11 cellular contexts compared by ENCODE assay signal in genomic region chr15:70323111-70323851, GRCh38.
DNase-seq lines count a peak whose midpoint lies in the region; ATAC-seq and TF ChIP-seq lines count a peak whose summit lies in the region.
"Had no signal": no experiment of that assay in that cellular context is flagged by ENCODE, and none has a peak within 500 bp of the region (broad histone marks: within the 10 kb centered on the region; RNA-seq: fewer than 3 reads in every experiment).

No MANE protein-coding gene starts in this region.

- H2AFZ ChIP-seq in neuronal stem cell (ENCODE audit: low read length): no peak overlapping the region

- H3K9me3 ChIP-seq in neuronal stem cell (replicated peaks in 1 of 2; ENCODE audit: control insufficient read depth in 2 of 2, insufficient read depth in 1 of 2, low read depth in 1 of 2, low read length in 2 of 2): no peaks in the 10 kb centered on the region
- no peaks in the 10 kb centered on the region for H3K9me3 ChIP-seq in CD8-positive, alpha-beta memory T cell (ENCODE audit: low read length)

- H3K36me3 ChIP-seq in neuronal stem cell (replicated peaks in 1 of 2; ENCODE audit: control insufficient read depth in 2 of 2, insufficient read depth in 2 of 2, low read length in 2 of 2): no peaks in the 10 kb centered on the region
- H3K36me3 ChIP-seq in CD8-positive, alpha-beta memory T cell (ENCODE audit: insufficient read depth, low read length): no peaks in the 10 kb centered on the region

- peaks cover 4% of the 10 kb centered on the region in 2 donors for H3K27me3 Mint-ChIP-seq in CD8-positive, alpha-beta memory T cell

- no peak overlapping the region for H3K27ac Mint-ChIP-seq in CD8-positive, alpha-beta memory T cell

- H3K9ac ChIP-seq in neuronal stem cell (ENCODE audit: low read depth, low read length, poor library complexity): no peak overlapping the region

- DNase-seq in AG09319 (ENCODE audit: extremely low read depth, low read depth) (peak; percentile 29), NCI-H1105 (lab: John Stamatoyannopoulos, UW) (peak; percentile 66), epithelial cell of prostate (ENCODE audit: low read depth, low spot score) (no peak), neuronal stem cell (ENCODE audit: low spot score) (peak; percentile 15), HUDEP-2 (lab: John Stamatoyannopoulos, UW; ENCODE audit: unreplicated experiment in 76 of 76) (no peak), occipital lobe (lab: John Stamatoyannopoulos, UW) (no peak)
- no peak for DNase-seq in CD8-positive, alpha-beta memory T cell
- DNase-seq: activated T-cell treated with anti-CD3 and anti-CD28 coated beads, Interleukin-2, amount 50 U/mL, for 1 hour; foreskin melanocyte; SHP77 treated with DMSO at 0.1 percent for 48 hours had no signal

- no peaks in the 10 kb centered on the region for H3K79me1 ChIP-seq in neuronal stem cell (ENCODE audit: low read depth, low read length)

- H3K27ac ChIP-seq in epithelial cell of prostate: peak overlapping the region; percentile 11
- no peak overlapping the region for H3K27ac ChIP-seq in neuronal stem cell (replicated peaks; ENCODE audit: low read length)
- H3K27ac ChIP-seq in CD8-positive, alpha-beta memory T cell (ENCODE audit: low read depth, low read length): no peak overlapping the region

- POLR2A ChIA-PET in CD8-positive, alpha-beta memory T cell (lab: Charles Lee): no interaction called here

- H3K18ac ChIP-seq in neuronal stem cell (ENCODE audit: low read length): peak overlapping the region; percentile 4

- H3K36me3 Mint-ChIP-seq in CD8-positive, alpha-beta memory T cell: peaks cover 0 to 1% (median 0%) of the 10 kb centered on the region in 3 donors

- H3K27me3 ChIP-seq in neuronal stem cell (ENCODE audit: control insufficient read depth in 3 of 3, insufficient read depth in 3 of 3, low read depth in 1 of 3, low read length in 3 of 3): peaks cover 0 to 25% (median 3%) of the 10 kb centered on the region in 3 experiments
- H3K27me3 ChIP-seq in CD8-positive, alpha-beta memory T cell (ENCODE audit: insufficient read depth, low read length, poor library complexity, severe bottlenecking): no peaks in the 10 kb centered on the region

- H3K23ac ChIP-seq in neuronal stem cell (ENCODE audit: low read depth, low read length, poor library complexity): no peak overlapping the region

- H2AK5ac ChIP-seq in neuronal stem cell (ENCODE audit: low read depth, low read length): no peak overlapping the region

- H2BK5ac ChIP-seq in neuronal stem cell (ENCODE audit: low read length): no peak overlapping the region

- H3K4me2 ChIP-seq in neuronal stem cell (ENCODE audit: insufficient read depth, low read length, poor library complexity, severe bottlenecking): no peak overlapping the region

- CTCF ChIA-PET in CD8-positive, alpha-beta memory T cell (lab: Charles Lee): no interaction called here

- H3K4me3 Mint-ChIP-seq in CD8-positive, alpha-beta memory T cell: no peak overlapping the region

- ATAC-seq in GM21825 (IDR thresholded peaks at IDR 0.05; ENCODE audit: unreplicated experiment): no peak

- no peak overlapping the region for H3K14ac ChIP-seq in neuronal stem cell (ENCODE audit: low read length)

- H2BK12ac ChIP-seq in neuronal stem cell (ENCODE audit: low read length): no peak overlapping the region

- no peak overlapping the region for H3K4ac ChIP-seq in neuronal stem cell (ENCODE audit: low read length)

- no CpG with 5 or more reads among the region's 11 CpGs for WGBS in neuronal stem cell (ENCODE audit: extremely low coverage in 2 of 2, insufficient read length in 2 of 2, insufficient replicate concordance in 1 of 2), 2 donors

- peaks cover 0 to 6% of the 10 kb centered on the region in 2 donors for H3K4me1 ChIP-seq in neuronal stem cell (ENCODE audit: control insufficient read depth in 2 of 2, insufficient read depth in 1 of 2, low read depth in 1 of 2, low read length in 2 of 2)
- H3K4me1 ChIP-seq in CD8-positive, alpha-beta memory T cell (ENCODE audit: insufficient read depth, low read length): no peaks in the 10 kb centered on the region

- no peak overlapping the region for H2BK15ac ChIP-seq in neuronal stem cell (ENCODE audit: low read length)

- H3K4me1 Mint-ChIP-seq in CD8-positive, alpha-beta memory T cell: peaks cover 0 to 4% (median 2%) of the 10 kb centered on the region in 3 donors

- no peak for TF ChIP-seq CTCF in AG09319 (IDR thresholded peaks at IDR 0.05; ENCODE audit: low read depth, low read length)

- no peak overlapping the region for H3K4me3 ChIP-seq in neuronal stem cell (ENCODE audit: low read length in 2 of 2)
- no peak overlapping the region for H3K4me3 ChIP-seq in CD8-positive, alpha-beta memory T cell (ENCODE audit: low read length)

- H4K8ac ChIP-seq in neuronal stem cell (ENCODE audit: low read depth, low read length): no peak overlapping the region

- H2BK120ac ChIP-seq in neuronal stem cell (ENCODE audit: low read depth, low read length): no peak overlapping the region

- no peaks in the 10 kb centered on the region for H3K9me3 Mint-ChIP-seq in CD8-positive, alpha-beta memory T cell

- H4K91ac ChIP-seq in neuronal stem cell (ENCODE audit: low read depth, low read length, poor library complexity): no peak overlapping the region

Comparison
In these comparisons a context has a peak if more than half of its experiments do, and no peak if none do; other contexts are left out.
1. DNase-seq: peak in AG09319 (single experiment), NCI-H1105 (single experiment) and neuronal stem cell (single experiment); none in epithelial cell of prostate (single experiment), HUDEP-2 (0 of 76), occipital lobe (single experiment) and CD8-positive, alpha-beta memory T cell (0 of 5).